Comparison of ENCODE assay signal across 1 cellular context in the genomic region with DNA sequence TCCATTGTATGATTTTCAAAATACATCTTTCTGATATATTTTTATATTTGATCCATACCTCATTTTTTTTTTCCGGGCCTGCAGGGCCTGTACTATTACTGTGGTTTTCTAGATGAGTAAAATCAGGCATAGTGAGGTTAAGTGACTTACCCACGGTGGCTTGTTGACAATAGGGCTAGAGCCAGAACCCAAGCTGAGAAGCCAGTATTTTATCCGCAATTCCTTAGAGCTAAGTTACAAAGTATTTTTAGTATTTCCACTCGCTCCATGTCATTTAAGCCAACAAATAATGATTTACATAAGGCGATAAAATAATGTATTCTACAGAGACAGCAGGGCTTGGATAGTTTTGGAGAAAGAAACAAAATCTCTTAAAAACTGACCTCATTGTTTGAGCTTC.
TF ChIP-seq lines count a peak whose summit lies in the region.

No MANE protein-coding gene starts in this region.

TF ChIP-seq in GM23338, 12 proteins besides CTCF, POLR2A, EP300 and RAD21 (continued from another document):
- TF ChIP-seq, protein P1, sequence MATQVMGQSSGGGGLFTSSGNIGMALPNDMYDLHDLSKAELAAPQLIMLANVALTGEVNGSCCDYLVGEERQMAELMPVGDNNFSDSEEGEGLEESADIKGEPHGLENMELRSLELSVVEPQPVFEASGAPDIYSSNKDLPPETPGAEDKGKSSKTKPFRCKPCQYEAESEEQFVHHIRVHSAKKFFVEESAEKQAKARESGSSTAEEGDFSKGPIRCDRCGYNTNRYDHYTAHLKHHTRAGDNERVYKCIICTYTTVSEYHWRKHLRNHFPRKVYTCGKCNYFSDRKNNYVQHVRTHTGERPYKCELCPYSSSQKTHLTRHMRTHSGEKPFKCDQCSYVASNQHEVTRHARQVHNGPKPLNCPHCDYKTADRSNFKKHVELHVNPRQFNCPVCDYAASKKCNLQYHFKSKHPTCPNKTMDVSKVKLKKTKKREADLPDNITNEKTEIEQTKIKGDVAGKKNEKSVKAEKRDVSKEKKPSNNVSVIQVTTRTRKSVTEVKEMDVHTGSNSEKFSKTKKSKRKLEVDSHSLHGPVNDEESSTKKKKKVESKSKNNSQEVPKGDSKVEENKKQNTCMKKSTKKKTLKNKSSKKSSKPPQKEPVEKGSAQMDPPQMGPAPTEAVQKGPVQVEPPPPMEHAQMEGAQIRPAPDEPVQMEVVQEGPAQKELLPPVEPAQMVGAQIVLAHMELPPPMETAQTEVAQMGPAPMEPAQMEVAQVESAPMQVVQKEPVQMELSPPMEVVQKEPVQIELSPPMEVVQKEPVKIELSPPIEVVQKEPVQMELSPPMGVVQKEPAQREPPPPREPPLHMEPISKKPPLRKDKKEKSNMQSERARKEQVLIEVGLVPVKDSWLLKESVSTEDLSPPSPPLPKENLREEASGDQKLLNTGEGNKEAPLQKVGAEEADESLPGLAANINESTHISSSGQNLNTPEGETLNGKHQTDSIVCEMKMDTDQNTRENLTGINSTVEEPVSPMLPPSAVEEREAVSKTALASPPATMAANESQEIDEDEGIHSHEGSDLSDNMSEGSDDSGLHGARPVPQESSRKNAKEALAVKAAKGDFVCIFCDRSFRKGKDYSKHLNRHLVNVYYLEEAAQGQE (IDR thresholded peaks at IDR 0.05; ENCODE audit: unreplicated experiment) = no peak
- TF ChIP-seq ZNF331 (CRISPR knock-in tag; IDR thresholded peaks at IDR 0.05; ENCODE audit: low read depth) = no peak
- TF ChIP-seq ZNF114 (CRISPR knock-in tag; IDR thresholded peaks at IDR 0.05) = no peak
- TF ChIP-seq NANOG (IDR thresholded peaks at IDR 0.05; ENCODE audit: borderline replicate concordance) = no peak
- no peak for TF ChIP-seq CREB1 (CRISPR knock-in tag; IDR thresholded peaks at IDR 0.05; ENCODE audit: low read depth)
- TF ChIP-seq ZNF462 (CRISPR knock-in tag; IDR thresholded peaks at IDR 0.05) = no peak
- TF ChIP-seq POLR2AphosphoS5 (IDR thresholded peaks at IDR 0.05; ENCODE audit: low read depth) = no peak
